ENCODE assay signal across 18 cellular contexts in the genomic region with DNA sequence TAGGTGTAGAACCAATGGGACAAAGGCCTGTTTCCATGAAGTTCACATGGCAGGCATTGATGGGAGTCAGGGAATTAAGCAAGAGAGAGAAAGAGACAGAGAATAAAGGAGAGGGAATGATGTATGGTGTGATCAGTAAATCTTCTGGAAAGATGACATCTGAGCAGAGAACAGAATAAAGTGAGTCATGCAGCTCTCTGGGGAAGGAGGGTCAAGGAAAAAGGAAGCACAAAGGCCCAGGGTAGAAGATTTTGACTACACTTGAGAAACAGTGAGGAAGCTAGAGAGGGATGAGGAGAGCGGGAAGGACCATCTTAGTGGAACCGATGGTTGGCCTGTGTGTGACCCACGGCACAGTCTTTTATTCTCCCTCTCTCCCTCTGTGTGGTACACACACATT.
DNase-seq lines count a peak whose midpoint lies in the region; ATAC-seq and TF ChIP-seq lines count a peak whose summit lies in the region.
"Had no signal": no experiment of that assay in that cellular context is flagged by ENCODE, and none has a peak within 500 bp of the region (broad histone marks: within the 10 kb centered on the region; RNA-seq: fewer than 3 reads in every experiment).

No MANE protein-coding gene starts in this region.

- H3K9ac ChIP-seq in endodermal cell (ENCODE audit: extremely low read depth, low read length, poor library complexity, severe bottlenecking) = no peak overlapping the region

- peaks cover 18% of the 10 kb centered on the region for H3K27me3 ChIP-seq in endodermal cell (ENCODE audit: control insufficient read depth, insufficient read depth, low read length, poor library complexity, severe bottlenecking)
- H3K27me3 ChIP-seq: Peyer's patch had no signal

- peak; percentile 30 for DNase-seq in AG20443 (ENCODE audit: low spot score)
- DNase-seq in NCI-H69 (lab: John Stamatoyannopoulos, UW) = peak; percentile 58
- DNase-seq in epithelial cell of prostate (ENCODE audit: low read depth, low spot score) = no peak
- DNase-seq in omental fat pad (ENCODE audit: low spot score) = no peak
- no peak for DNase-seq in endodermal cell
- no peak for DNase-seq in NCI-H345 treated with DMSO at 0.1 percent for 48 hours (lab: John Stamatoyannopoulos, UW; ENCODE audit: unreplicated experiment)
- no peak for DNase-seq in T1000 (lab: John Stamatoyannopoulos, UW)
- DNase-seq: activated CD4-positive, alpha-beta T cell treated with anti-CD3 and anti-CD28 coated beads, Interleukin-2, amount 50 U/mL, for 48 hours; activated gamma-delta T cell; central memory CD4-positive, alpha-beta T cell; DMS79; mesenchymal stem cell; NCI-H1105; NCI-H345; Peyer's patch; stimulated activated CD4-positive, alpha-beta T cell treated with anti-CD3 and anti-CD28 coated beads, Interleukin-1b, Interleukin-23, amount 100 ng/mL, for 48 hours had no signal

- peaks cover 47% of the 10 kb centered on the region for H3K4me1 Mint-ChIP-seq in endodermal cell

- no peak overlapping the region for H3K4me3 Mint-ChIP-seq in endodermal cell

- H3K27me3 Mint-ChIP-seq in endodermal cell (ENCODE audit: insufficient read depth) = peaks cover 19% of the 10 kb centered on the region
- H3K27me3 Mint-ChIP-seq: B cell had no signal

- no peak for TF ChIP-seq CTCF in omental fat pad (IDR thresholded peaks at IDR 0.05)
- TF ChIP-seq CTCF in endodermal cell (conservative IDR thresholded peaks at IDR 0.05) = no peak

- no peak overlapping the region for H3K27ac Mint-ChIP-seq in endodermal cell
- H3K27ac Mint-ChIP-seq: B cell had no signal

- ATAC-seq in omental fat pad (ENCODE audit: low FRiP score) (peak; percentile 57), HG03159 (IDR thresholded peaks at IDR 0.05; ENCODE audit: unreplicated experiment) (no peak)

- 77% methylated on average over 3 of the region's 3 CpGs; no CpG with 5 or more reads in 1 of the 2 experiments for WGBS in endodermal cell (ENCODE audit: insufficient coverage in 1 of 2, insufficient read length in 1 of 2), 2 experiments

- H3K4me1 ChIP-seq in endodermal cell (ENCODE audit: control insufficient read depth, insufficient read depth, low read length) = peaks cover 34% of the 10 kb centered on the region
- H3K4me1 ChIP-seq: Peyer's patch had no signal

- H3K36me3 ChIP-seq in endodermal cell (ENCODE audit: control insufficient read depth, insufficient read depth, low read length) = no peaks in the 10 kb centered on the region
- H3K36me3 ChIP-seq: Peyer's patch had no signal

- H3K27ac ChIP-seq in epithelial cell of prostate (peak overlapping the region; percentile 36), endodermal cell (ENCODE audit: low read depth, low read length) (no peak overlapping the region)

- no peaks in the 10 kb centered on the region for H3K36me3 Mint-ChIP-seq in endodermal cell (ENCODE audit: low read depth)

- H3K9me3 Mint-ChIP-seq in endodermal cell = peaks cover 3% of the 10 kb centered on the region

- no peak overlapping the region for H3K4me3 ChIP-seq in endodermal cell (ENCODE audit: low read length)
- H3K4me3 ChIP-seq: Peyer's patch had no signal

- H3K9me3 ChIP-seq in endodermal cell (ENCODE audit: control insufficient read depth, low read length) = no peaks in the 10 kb centered on the region
- H3K9me3 ChIP-seq: Peyer's patch had no signal

Comparison
In these comparisons a context has a peak if more than half of its experiments do, and no peak if none do; other contexts are left out.
1. DNase-seq: peak in AG20443 (single experiment) and NCI-H69 (single experiment); none in epithelial cell of prostate (single experiment), omental fat pad (single experiment), endodermal cell (single experiment), NCI-H345 treated with DMSO at 0.1 percent for 48 hours (single experiment) and T1000 (single experiment).